ENCODE assay signal across 11 cellular contexts in the genomic region with DNA sequence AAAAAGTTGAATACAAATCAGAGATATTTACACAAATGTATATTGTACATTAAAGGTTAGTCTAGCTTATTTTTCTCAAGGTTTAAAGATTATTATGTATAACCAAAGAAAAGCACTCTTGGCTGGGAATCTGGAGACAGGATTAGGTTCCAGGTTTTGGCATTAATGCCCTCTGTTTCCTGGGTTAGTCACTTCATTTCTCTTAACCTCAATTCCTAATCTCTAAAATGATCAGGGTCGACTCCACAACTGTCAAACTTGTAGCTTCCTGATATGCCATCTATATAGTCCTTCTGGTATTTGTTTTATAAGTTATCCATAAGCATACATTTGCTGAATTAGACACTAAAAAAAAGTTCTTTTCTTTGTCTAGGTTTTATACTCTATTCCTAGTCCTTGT. TPM values are rescaled to one million over a fixed set of nuclear protein-coding genes. Genes with fewer than 3 reads are reported as not detected.
A peak's percentile ranks its signal among the peaks of the same experiment; 100 is the strongest.
DNase-seq lines count a peak whose midpoint lies in the region; ATAC-seq and TF ChIP-seq lines count a peak whose summit lies in the region.
"Had no signal": no experiment of that assay in that cellular context is flagged by ENCODE, and none has a peak within 500 bp of the region (broad histone marks: within the 10 kb centered on the region; RNA-seq: fewer than 3 reads in every experiment).

No MANE protein-coding gene starts in this region.

- H3K9me3 ChIP-seq in DND-41 (ENCODE audit: insufficient read depth, low read length, severe bottlenecking) (no peaks in the 10 kb centered on the region), Loucy (ENCODE audit: insufficient read depth, low read depth, low read length) (no peaks in the 10 kb centered on the region), ascending aorta (no peaks in the 10 kb centered on the region)
- H3K9me3 ChIP-seq: Caco-2 had no signal

- H3K4me3 ChIP-seq in DND-41 (ENCODE audit: low read depth in 1 of 2, low read length in 2 of 2) (peak overlapping the region in 1 of 2 experiments; percentile 55; a peak in 2 of 4 replicates), Loucy (ENCODE audit: low read length, poor library complexity, severe bottlenecking) (peak overlapping the region; percentile 68), ascending aorta (peak overlapping the region; percentile 10 to 43)

- H3K9me3 Mint-ChIP-seq in naive B cell = no peaks in the 10 kb centered on the region
- no peaks in the 10 kb centered on the region for H3K9me3 Mint-ChIP-seq in activated CD4-positive, alpha-beta memory T cell treated with anti-CD3 and anti-CD28 coated beads, Interleukin-2, amount 10 ng/mL, durations not matched to agents 7 days and 5 days

- POLR2A ChIA-PET in activated CD4-positive, alpha-beta memory T cell treated with anti-CD3 and anti-CD28 coated beads, Interleukin-2, amount 10 ng/mL, durations not matched to agents 7 days and 5 days (lab: Charles Lee) = interaction anchor here (1.0 to 3.8 kb wide), 3 partner anchors 8 to 111 kb away, joined by 3 to 19 read pairs (median 14); no protein-coding TSS in a partner anchor

- H3K9me2 ChIP-seq in Loucy (replicated peaks; ENCODE audit: low read depth, low read length) = no peaks in the 10 kb centered on the region

- H3K4me3 Mint-ChIP-seq in naive B cell = peak overlapping the region in 6 of 8 donors; percentile 22 to 97 (median 79)
- no peak overlapping the region for H3K4me3 Mint-ChIP-seq in activated CD4-positive, alpha-beta memory T cell treated with anti-CD3 and anti-CD28 coated beads, Interleukin-2, amount 10 ng/mL, durations not matched to agents 7 days and 5 days

- 0 out of 2 replicates have a peak, but pooled peaks cover 6% of the 10 kb centered on the region for H3F3A ChIP-seq in Loucy (ENCODE audit: low read depth)

- H3K4me2 ChIP-seq in DND-41 (ENCODE audit: insufficient read depth, low read length) (peak overlapping the region; percentile 71), Loucy (ENCODE audit: low read depth, low read length, poor library complexity, severe bottlenecking) (peak overlapping the region; percentile 83)

- H3K79me2 ChIP-seq in DND-41 (ENCODE audit: insufficient read depth, low read length) (peaks cover 72% of the 10 kb centered on the region), Loucy (ENCODE audit: insufficient read depth, low read length) (peaks cover 63% of the 10 kb centered on the region)

- H3K9ac ChIP-seq in DND-41 (ENCODE audit: low read depth, low read length) (no peak overlapping the region), Loucy (ENCODE audit: low read depth, low read length, poor library complexity, severe bottlenecking) (peak overlapping the region; percentile 46)

- ATAC-seq in DND-41 (ENCODE audit: insufficient read depth, low read depth) = no peak
- ATAC-seq in naive B cell (ENCODE audit: low read depth in 2 of 2) = no peak

- DNase-seq in DND-41 = no peak
- no peak for DNase-seq in ascending aorta (ENCODE audit: low spot score in 2 of 2)
- DNase-seq in naive B cell = no peak
- no peak for DNase-seq in NCI-H524 treated with DMSO at 0.1 percent for 48 hours (lab: John Stamatoyannopoulos, UW)
- DNase-seq in activated CD4-positive, alpha-beta memory T cell treated with anti-CD3 and anti-CD28 coated beads, Interleukin-2, amount 10 ng/mL, durations not matched to agents 7 days and 5 days = no peak
- DNase-seq in effector CD4-positive, alpha-beta T cell = no peak
- no peak for DNase-seq in stimulated activated CD4-positive, alpha-beta T cell treated with anti-CD3 and anti-CD28 coated beads, Interleukin-2, amount 100 ng/mL, for 24 hours
- DNase-seq: Caco-2, NCI-H2029, T-helper 9 cell had no signal

- CTCF ChIA-PET in activated CD4-positive, alpha-beta memory T cell treated with anti-CD3 and anti-CD28 coated beads, Interleukin-2, amount 10 ng/mL, durations not matched to agents 7 days and 5 days (lab: Charles Lee) = interaction anchor here (1.1 to 1.6 kb wide), 3 partner anchors 16 to 55 kb away, joined by 3 read pairs; no protein-coding TSS in a partner anchor

- intact Hi-C loops in ascending aorta (cut with DNase I) = loop anchor here (5.0 kb wide), 5 partner anchors 43 to 708 kb away; partner anchors contain the start of genes FGFR1OP2, INTS13 and MED21

- peak overlapping the region in 1 of 6 donors; percentile 99 for H3K27ac Mint-ChIP-seq in naive B cell
- no peak overlapping the region for H3K27ac Mint-ChIP-seq in activated CD4-positive, alpha-beta memory T cell treated with anti-CD3 and anti-CD28 coated beads, Interleukin-2, amount 10 ng/mL, durations not matched to agents 7 days and 5 days

- H3K36me3 Mint-ChIP-seq in naive B cell = no peaks in the 10 kb centered on the region
- H3K36me3 Mint-ChIP-seq in activated CD4-positive, alpha-beta memory T cell treated with anti-CD3 and anti-CD28 coated beads, Interleukin-2, amount 10 ng/mL, durations not matched to agents 7 days and 5 days (ENCODE audit: low read depth) = peaks cover 10% of the 10 kb centered on the region

- peaks cover 52 to 68% (median 67%) of the 10 kb centered on the region in 3 donors for H3K4me1 Mint-ChIP-seq in naive B cell
- peaks cover 43% of the 10 kb centered on the region for H3K4me1 Mint-ChIP-seq in activated CD4-positive, alpha-beta memory T cell treated with anti-CD3 and anti-CD28 coated beads, Interleukin-2, amount 10 ng/mL, durations not matched to agents 7 days and 5 days

- H2AFZ ChIP-seq in DND-41 (ENCODE audit: low read depth, low read length) = no peak overlapping the region
- no peak overlapping the region for H2AFZ ChIP-seq in Loucy (ENCODE audit: low read length)

- 0 out of 2 replicates have a peak overlapping the region, but pooled peaks have one; percentile 61 for H3K27ac ChIP-seq in DND-41 (ENCODE audit: low read length)
- no peak overlapping the region for H3K27ac ChIP-seq in ascending aorta

- H3K36me3 ChIP-seq in DND-41 (ENCODE audit: insufficient read depth, low read length) (no peaks in the 10 kb centered on the region; the same call in 1 of the 2 replicates), Loucy (ENCODE audit: insufficient read depth, low read length) (no peaks in the 10 kb centered on the region), ascending aorta (no peaks in the 10 kb centered on the region)

- no peak for TF ChIP-seq CTCF in DND-41 (IDR thresholded peaks at IDR 0.05; ENCODE audit: borderline replicate concordance, extremely low read depth, low read length, poor library complexity, severe bottlenecking)
- no peak for TF ChIP-seq CTCF in Loucy (conservative IDR thresholded peaks at IDR 0.05; ENCODE audit: low read length)
- no peak for TF ChIP-seq CTCF in ascending aorta (IDR thresholded peaks at IDR 0.05)

- H3K27me3 ChIP-seq in DND-41 (ENCODE audit: insufficient read depth, low read length, poor library complexity) (no peaks in the 10 kb centered on the region), Loucy (ENCODE audit: insufficient read depth, low read length, poor library complexity, severe bottlenecking) (no peaks in the 10 kb centered on the region), ascending aorta (no peaks in the 10 kb centered on the region)

- peaks cover 60% of the 10 kb centered on the region for H3K4me1 ChIP-seq in DND-41 (ENCODE audit: insufficient read depth, low read length)
- H3K4me1 ChIP-seq in Loucy (ENCODE audit: insufficient read depth, low read length, poor library complexity, severe bottlenecking) = peaks cover 63% of the 10 kb centered on the region
- H3K4me1 ChIP-seq in ascending aorta = peaks cover 0 to 8% of the 10 kb centered on the region in 2 donors

- peaks cover 17% of the 10 kb centered on the region; the same call in 1 of the 2 replicates for H4K20me1 ChIP-seq in DND-41 (ENCODE audit: insufficient read depth, low read length)
- H4K20me1 ChIP-seq in Loucy (ENCODE audit: insufficient read depth, low read length, poor library complexity, severe bottlenecking) = peaks cover 25% of the 10 kb centered on the region

- no peaks in the 10 kb centered on the region for H3K27me3 Mint-ChIP-seq in naive B cell
- no peaks in the 10 kb centered on the region for H3K27me3 Mint-ChIP-seq in activated CD4-positive, alpha-beta memory T cell treated with anti-CD3 and anti-CD28 coated beads, Interleukin-2, amount 10 ng/mL, durations not matched to agents 7 days and 5 days

RNA-seq across cellular contexts. Expression of gene ITPR2, which starts 2.6 kb away (rescaled TPM):
- 12.5 TPM for total RNA-seq in ascending aorta
- polyA plus RNA-seq in naive B cell (ENCODE audit: low read depth in 6 of 6) = 10 to 100 TPM in 5 of 6 donors, 1 to 10 TPM in 1; 6.7 to 23.6 (median 20.6) TPM
- 10 to 100 TPM; 31.7 to 36.3 TPM for total RNA-seq in activated CD4-positive, alpha-beta memory T cell treated with anti-CD3 and anti-CD28 coated beads, Interleukin-2, amount 10 ng/mL, durations not matched to agents 7 days and 5 days
